ENCODE assay signal across 8 cellular contexts in genomic region chr1:207963429-207964194, GRCh38. TPM values are rescaled to one million over a fixed set of nuclear protein-coding genes. Genes with fewer than 3 reads are reported as not detected.
A peak's percentile ranks its signal among the peaks of the same experiment; 100 is the strongest.
DNase-seq lines count a peak whose midpoint lies in the region; ATAC-seq lines count a peak whose summit lies in the region.

No MANE protein-coding gene starts in this region.

- CTCF ChIA-PET in CD4-positive, alpha-beta memory T cell (lab: Charles Lee; ENCODE audit: partially characterized antibody) = interaction anchor here (0.7 to 6.9 kb wide), 34 partner anchors 9 to 386 kb away, joined by 3 to 119 read pairs (median 6); no protein-coding TSS in a partner anchor

- POLR2A ChIA-PET in CD4-positive, alpha-beta memory T cell (lab: Charles Lee; ENCODE audit: partially characterized antibody) = interaction anchor here (1.0 to 3.3 kb wide), 9 partner anchors 12 to 166 kb away, joined by 3 to 28 read pairs (median 5); no protein-coding TSS in a partner anchor

- H3K27me3 Mint-ChIP-seq in CD4-positive, alpha-beta memory T cell = peaks cover 19 to 27% of the 10 kb centered on the region in 2 donors
- H3K27me3 Mint-ChIP-seq in memory B cell = peaks cover 6% of the 10 kb centered on the region

- H3K27ac ChIP-seq in CD4-positive, alpha-beta memory T cell (ENCODE audit: low read depth, low read length) = peak overlapping the region; percentile 48

- peaks cover 4 to 22% (median 14%) of the 10 kb centered on the region in 4 donors for H3K4me1 Mint-ChIP-seq in CD4-positive, alpha-beta memory T cell
- peaks cover 10% of the 10 kb centered on the region for H3K4me1 Mint-ChIP-seq in memory B cell

- H3K4me3 ChIP-seq in CD4-positive, alpha-beta memory T cell (ENCODE audit: low read length in 2 of 2) = peak overlapping the region; percentile 27 to 86

- peak; percentile 86 for ATAC-seq in GM19395 (IDR thresholded peaks at IDR 0.05; ENCODE audit: unreplicated experiment)
- ATAC-seq in HG03521 (IDR thresholded peaks at IDR 0.05; ENCODE audit: unreplicated experiment) = peak; percentile 78
- ATAC-seq in memory B cell (ENCODE audit: low read depth) = peak; percentile 84

- no peaks in the 10 kb centered on the region for H3K36me3 Mint-ChIP-seq in CD4-positive, alpha-beta memory T cell
- no peaks in the 10 kb centered on the region for H3K36me3 Mint-ChIP-seq in memory B cell

- DNase-seq in CD4-positive, alpha-beta memory T cell = peak; percentile 66 to 85 (median 80)
- DNase-seq in NCI-H82 (lab: John Stamatoyannopoulos, UW) (peak; percentile 91), memory B cell (ENCODE audit: low spot score in 2 of 2) (peak; percentile 81 to 93)
- peak; percentile 96 for DNase-seq in activated CD8-positive, alpha-beta memory T cell treated with anti-CD3 and anti-CD28 coated beads for 24 hours
- DNase-seq in effector CD4-positive, alpha-beta T cell = peak; percentile 77
- peak; percentile 63 for DNase-seq in stimulated activated CD8-positive, alpha-beta memory T cell treated with anti-CD3 and anti-CD28 coated beads, Interleukin-12 subunit alpha, Interleukin-12 subunit beta, amount 100 ng/mL, for 1 hour (ENCODE audit: low read depth)

- intact Hi-C loops in CD4-positive, alpha-beta memory T cell (cut with micrococcal nuclease) = loop anchor here (1.0 kb wide), 3 partner anchors 78 to 166 kb away; no protein-coding TSS in a partner anchor

- peaks cover 14% of the 10 kb centered on the region for H3K27me3 ChIP-seq in CD4-positive, alpha-beta memory T cell (ENCODE audit: insufficient read depth, low read length)

- H3K4me1 ChIP-seq in CD4-positive, alpha-beta memory T cell (ENCODE audit: insufficient read depth, low read length) = peaks cover 21% of the 10 kb centered on the region

- H3K4me3 Mint-ChIP-seq in CD4-positive, alpha-beta memory T cell = peak overlapping the region; percentile 81 to 93 (median 87)
- peak overlapping the region; percentile 85 for H3K4me3 Mint-ChIP-seq in memory B cell

- H3K9me3 Mint-ChIP-seq in CD4-positive, alpha-beta memory T cell = no peaks in the 10 kb centered on the region
- no peaks in the 10 kb centered on the region for H3K9me3 Mint-ChIP-seq in memory B cell

- no peaks in the 10 kb centered on the region for H3K36me3 ChIP-seq in CD4-positive, alpha-beta memory T cell (ENCODE audit: insufficient read depth, low read length)

- no peaks in the 10 kb centered on the region for H3K9me3 ChIP-seq in CD4-positive, alpha-beta memory T cell (ENCODE audit: control insufficient read depth in 1 of 2, low read length in 2 of 2)

- H3K27ac Mint-ChIP-seq in CD4-positive, alpha-beta memory T cell = peak overlapping the region in 2 of 7 donors; percentile 17 to 33
- H3K27ac Mint-ChIP-seq in memory B cell = no peak overlapping the region

RNA-seq across cellular contexts. Expression of gene CD34, which starts 52.7 kb away (rescaled TPM):
- under 1 TPM in 1 of 2 experiments, not detected in 1; 0.03 TPM for total RNA-seq in CD4-positive, alpha-beta memory T cell
- not detected for polyA plus RNA-seq in CD4-positive, alpha-beta memory T cell

Comparison
In these comparisons a context has a peak if more than half of its experiments do, and no peak if none do; other contexts are left out.
1. Peak in every context shown above with its lines: DNase-seq, ATAC-seq, H3K4me3 ChIP-seq and H3K27ac ChIP-seq.